In the genomic region with DNA sequence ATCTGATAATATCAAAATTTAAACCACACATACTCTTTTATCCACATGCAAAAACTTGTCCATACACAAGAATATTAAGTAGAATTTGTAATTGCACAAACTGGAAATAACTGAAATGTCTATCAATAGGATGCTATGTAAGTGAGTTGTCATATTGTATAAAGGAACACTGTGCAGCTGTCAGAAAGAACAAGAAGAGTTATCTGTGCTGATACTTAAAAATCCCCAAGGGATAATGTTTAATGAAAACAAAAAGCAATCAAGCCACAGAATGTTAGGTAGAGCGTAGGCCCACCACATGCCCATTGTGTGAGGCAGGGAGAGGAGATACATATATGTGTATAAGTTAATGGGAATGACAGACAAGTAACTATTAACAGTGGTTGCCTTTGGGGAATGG, we compare ENCODE assay signal across 8 cellular contexts. TPM values are rescaled to one million over a fixed set of nuclear protein-coding genes. Genes with fewer than 3 reads are reported as not detected.
DNase-seq lines count a peak whose midpoint lies in the region; ATAC-seq, FAIRE-seq and TF ChIP-seq lines count a peak whose summit lies in the region.

No MANE protein-coding gene starts in this region.

- ATAC-seq in SK-N-SH treated with all-trans-retinoic acid at 6 μM for 48 hours (no peak), HG03439 (IDR thresholded peaks at IDR 0.05; ENCODE audit: unreplicated experiment) (no peak)
- no peak for ATAC-seq in central memory CD8-positive, alpha-beta T cell (replicated peaks; ENCODE audit: extremely low read depth, poor library complexity, severe bottlenecking)

- POLR2A ChIA-PET in SK-N-SH (lab: Yijun Ruan, JAX): no interaction called here

- peaks cover 3% of the 10 kb centered on the region for H3F3A ChIP-seq in SK-N-SH (replicated peaks; ENCODE audit: insufficient read depth)

- H3K4me3 ChIP-seq in SK-N-SH (ENCODE audit: low read depth in 2 of 2, low read length in 1 of 2) (peak overlapping the region; percentile 59 to 60; a peak in 3 of 4 replicates), mononuclear cell (ENCODE audit: low read length) (peak overlapping the region; percentile 50), thyroid gland (replicated peaks in 1 of 3) (peak overlapping the region; percentile 7 to 92 (median 80))

- H3K9me3 ChIP-seq in SK-N-SH: no peaks in the 10 kb centered on the region
- no peaks in the 10 kb centered on the region for H3K9me3 ChIP-seq in mononuclear cell (ENCODE audit: low read depth, low read length)
- H3K9me3 ChIP-seq in thyroid gland: no peaks in the 10 kb centered on the region

- no peak overlapping the region for H3K9ac ChIP-seq in SK-N-SH

- H3K9me2 ChIP-seq in SK-N-SH: no peaks in the 10 kb centered on the region

- FAIRE-seq in frontal cortex (lab: Jason Lieb, UNC): no peak

- intact Hi-C loops in thyroid gland (cut with DNase I): loop anchor here (5.0 kb wide), 1 partner anchor 56 kb away; no protein-coding TSS in a partner anchor

- no peak for TF ChIP-seq RAD21 in SK-N-SH (IDR thresholded peaks at IDR 0.05; ENCODE audit: low read length)

- no peak overlapping the region for H2AFZ ChIP-seq in SK-N-SH (ENCODE audit: low read depth)

- 77% methylated on average over 1 of the region's 1 CpG for WGBS in SK-N-SH (ENCODE audit: low lambda C conversion rate)
- 9 to 10% methylated on average over 1 of the region's 1 CpG for WGBS in thyroid gland, 2 donors

- H3K4me1 Mint-ChIP-seq in central memory CD8-positive, alpha-beta T cell: peaks cover 21% of the 10 kb centered on the region

- no peak for TF ChIP-seq POLR2A in thyroid gland (IDR thresholded peaks at IDR 0.05)

- TF ChIP-seq CTCF in SK-N-SH (IDR thresholded peaks at IDR 0.05) (no peak), thyroid gland (IDR thresholded peaks at IDR 0.05) (no peak)

- H3K27me3 Mint-ChIP-seq in central memory CD8-positive, alpha-beta T cell: no peaks in the 10 kb centered on the region

- peaks cover 11 to 31% of the 10 kb centered on the region in 2 experiments for H3K4me1 ChIP-seq in SK-N-SH (ENCODE audit: control insufficient read depth in 1 of 2, insufficient read depth in 2 of 2, low read depth in 1 of 2, low read length in 1 of 2)
- peaks cover 45% of the 10 kb centered on the region for H3K4me1 ChIP-seq in mononuclear cell (ENCODE audit: insufficient read depth, low read length)
- H3K4me1 ChIP-seq in thyroid gland: peaks cover 47 to 50% of the 10 kb centered on the region in 2 donors

- H3K79me2 ChIP-seq in SK-N-SH (ENCODE audit: insufficient read depth): no peaks in the 10 kb centered on the region

- peaks cover 0 to 3% of the 10 kb centered on the region in 2 experiments for H3K36me3 ChIP-seq in SK-N-SH (replicated peaks in 1 of 2; ENCODE audit: control insufficient read depth in 1 of 2, insufficient read depth in 2 of 2, low read length in 1 of 2)
- peaks cover 7 to 23% of the 10 kb centered on the region in 2 donors for H3K36me3 ChIP-seq in thyroid gland

- peak overlapping the region in 1 of 2 experiments; percentile 8; a peak in 1 of 4 replicates for H3K27ac ChIP-seq in SK-N-SH (ENCODE audit: low read depth in 2 of 2, low read length in 1 of 2)
- H3K27ac ChIP-seq in thyroid gland: peak overlapping the region; percentile 95 to 99 (median 98)

- peak overlapping the region; percentile 70 for H3K4me3 Mint-ChIP-seq in central memory CD8-positive, alpha-beta T cell

- H3K9me3 Mint-ChIP-seq in central memory CD8-positive, alpha-beta T cell: no peaks in the 10 kb centered on the region

- H3K27me3 ChIP-seq in SK-N-SH (ENCODE audit: insufficient read depth): no peaks in the 10 kb centered on the region
- no peaks in the 10 kb centered on the region for H3K27me3 ChIP-seq in mononuclear cell (ENCODE audit: insufficient read depth, low read length)
- no peaks in the 10 kb centered on the region for H3K27me3 ChIP-seq in thyroid gland

- DNase-seq in SK-N-SH: no peak
- DNase-seq in central memory CD8-positive, alpha-beta T cell (ENCODE audit: low spot score in 2 of 2): no peak
- no peak for DNase-seq in thyroid gland
- DNase-seq in frontal cortex (ENCODE audit: low spot score in 2 of 2): no peak
- DNase-seq in HCEC 1CT: no peak

- H4K20me1 ChIP-seq in SK-N-SH (ENCODE audit: insufficient read depth): no peaks in the 10 kb centered on the region

- H3K4me2 ChIP-seq in SK-N-SH: peak overlapping the region; percentile 81; the same call in 1 of the 2 replicates

- H3K27ac Mint-ChIP-seq in central memory CD8-positive, alpha-beta T cell (ENCODE audit: low read depth): peak overlapping the region; percentile 65

- CTCF ChIA-PET in SK-N-SH (lab: Yijun Ruan, JAX): no interaction called here

- H3K36me3 Mint-ChIP-seq in central memory CD8-positive, alpha-beta T cell (ENCODE audit: insufficient read depth): peaks cover 12% of the 10 kb centered on the region

- TF ChIP-seq EP300 in SK-N-SH (IDR thresholded peaks at IDR 0.05; ENCODE audit: borderline replicate concordance in 1 of 2, low read depth in 1 of 2, low read length in 1 of 2): no peak

TF ChIP-seq in SK-N-SH, 30 proteins besides CTCF, POLR2A, EP300 and RAD21 (continues in another document):
- TF ChIP-seq ELF1 (IDR thresholded peaks at IDR 0.05): no peak
- TF ChIP-seq, protein P1, sequence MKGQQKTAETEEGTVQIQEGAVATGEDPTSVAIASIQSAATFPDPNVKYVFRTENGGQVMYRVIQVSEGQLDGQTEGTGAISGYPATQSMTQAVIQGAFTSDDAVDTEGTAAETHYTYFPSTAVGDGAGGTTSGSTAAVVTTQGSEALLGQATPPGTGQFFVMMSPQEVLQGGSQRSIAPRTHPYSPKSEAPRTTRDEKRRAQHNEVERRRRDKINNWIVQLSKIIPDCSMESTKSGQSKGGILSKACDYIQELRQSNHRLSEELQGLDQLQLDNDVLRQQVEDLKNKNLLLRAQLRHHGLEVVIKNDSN (IDR thresholded peaks at IDR 0.05; ENCODE audit: borderline replicate concordance, low read depth): no peak
- no peak for TF ChIP-seq SIN3A (IDR thresholded peaks at IDR 0.05; ENCODE audit: borderline replicate concordance, low read depth, low read length)
- TF ChIP-seq RFX5 (IDR thresholded peaks at IDR 0.05; ENCODE audit: low read length): no peak
- TF ChIP-seq TCF12 (IDR thresholded peaks at IDR 0.05): no peak

TF ChIP-seq in SK-N-SH treated with all-trans-retinoic acid at 6 μM for 48 hours, 23 proteins besides CTCF, POLR2A, EP300 and RAD21 (continues in another document):
- no peak for TF ChIP-seq ESRRG (CRISPR knock-in tag; IDR thresholded peaks at IDR 0.05)
- no peak for TF ChIP-seq TOX (CRISPR knock-in tag; IDR thresholded peaks at IDR 0.05; ENCODE audit: borderline replicate concordance)
- no peak for TF ChIP-seq ARNTL (CRISPR knock-in tag; IDR thresholded peaks at IDR 0.05; ENCODE audit: borderline replicate concordance, low read depth)
- no peak for TF ChIP-seq ZFP3 (CRISPR knock-in tag; IDR thresholded peaks at IDR 0.05)
- TF ChIP-seq RARB (CRISPR knock-in tag; IDR thresholded peaks at IDR 0.05): no peak
- TF ChIP-seq, protein P2, sequence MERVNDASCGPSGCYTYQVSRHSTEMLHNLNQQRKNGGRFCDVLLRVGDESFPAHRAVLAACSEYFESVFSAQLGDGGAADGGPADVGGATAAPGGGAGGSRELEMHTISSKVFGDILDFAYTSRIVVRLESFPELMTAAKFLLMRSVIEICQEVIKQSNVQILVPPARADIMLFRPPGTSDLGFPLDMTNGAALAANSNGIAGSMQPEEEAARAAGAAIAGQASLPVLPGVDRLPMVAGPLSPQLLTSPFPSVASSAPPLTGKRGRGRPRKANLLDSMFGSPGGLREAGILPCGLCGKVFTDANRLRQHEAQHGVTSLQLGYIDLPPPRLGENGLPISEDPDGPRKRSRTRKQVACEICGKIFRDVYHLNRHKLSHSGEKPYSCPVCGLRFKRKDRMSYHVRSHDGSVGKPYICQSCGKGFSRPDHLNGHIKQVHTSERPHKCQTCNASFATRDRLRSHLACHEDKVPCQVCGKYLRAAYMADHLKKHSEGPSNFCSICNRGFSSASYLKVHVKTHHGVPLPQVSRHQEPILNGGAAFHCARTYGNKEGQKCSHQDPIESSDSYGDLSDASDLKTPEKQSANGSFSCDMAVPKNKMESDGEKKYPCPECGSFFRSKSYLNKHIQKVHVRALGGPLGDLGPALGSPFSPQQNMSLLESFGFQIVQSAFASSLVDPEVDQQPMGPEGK (CRISPR knock-in tag; IDR thresholded peaks at IDR 0.05; ENCODE audit: borderline replicate concordance): no peak
- no peak for TF ChIP-seq ZNF565 (CRISPR knock-in tag; conservative IDR thresholded peaks at IDR 0.05; ENCODE audit: low read depth)
- TF ChIP-seq POU6F1 (CRISPR knock-in tag; IDR thresholded peaks at IDR 0.05; ENCODE audit: borderline replicate concordance, low read depth): no peak
- TF ChIP-seq GLIS3 (CRISPR knock-in tag; IDR thresholded peaks at IDR 0.05): no peak
- no peak for TF ChIP-seq TCF4 (CRISPR knock-in tag; IDR thresholded peaks at IDR 0.05; ENCODE audit: borderline replicate concordance)
- no peak for TF ChIP-seq ZNF8 (CRISPR knock-in tag; IDR thresholded peaks at IDR 0.05)
- no peak for TF ChIP-seq BACH2 (CRISPR knock-in tag; IDR thresholded peaks at IDR 0.05; ENCODE audit: borderline replicate concordance)
- TF ChIP-seq ZNF70 (CRISPR knock-in tag; IDR thresholded peaks at IDR 0.05): no peak

RNA-seq across cellular contexts. Expression of gene HIGD1C, which starts 25.9 kb away (rescaled TPM):
- polyA plus RNA-seq in SK-N-SH (2012; rRNA removed): not detected in 2 replicates
- polyA plus RNA-seq in SK-N-SH (2012; cell fraction: cytosol; rRNA removed): not detected in 2 replicates
- not detected in 2 replicates for polyA plus RNA-seq in SK-N-SH (2012; cell fraction: nucleus; rRNA removed)
- total RNA-seq in mononuclear cell: not detected
- total RNA-seq in thyroid gland: not detected
- not detected for total RNA-seq in frontal cortex
